ENCODE assay signal across 7 cellular contexts in genomic region chr10:11392776-11393175, GRCh38.
"Had no signal": no experiment of that assay in that cellular context is flagged by ENCODE, and none has a peak within 500 bp of the region (broad histone marks: within the 10 kb centered on the region; RNA-seq: fewer than 3 reads in every experiment).

No MANE protein-coding gene starts in this region.

- DNase-seq: GM23248, GOT3, H7, HCEC 1CT, IMR-90, KG1 had no signal

- H3K4me3 ChIP-seq: GM23248, K562 had no signal

- ATAC-seq: K562 had no signal

- H3K27ac ChIP-seq: GM23248 had no signal

- H3K9ac ChIP-seq: GM23248 had no signal
